Comparison of ENCODE assay signal across 24 cellular contexts in genomic region chr12:91805031-91805430, GRCh38.
DNase-seq lines count a peak whose midpoint lies in the region; ATAC-seq lines count a peak whose summit lies in the region.
"Had no signal": no experiment of that assay in that cellular context is flagged by ENCODE, and none has a peak within 500 bp of the region (broad histone marks: within the 10 kb centered on the region; RNA-seq: fewer than 3 reads in every experiment).

No MANE protein-coding gene starts in this region.

- ATAC-seq in sciatic nerve: peak; percentile 24
- ATAC-seq: A549, GM12878 had no signal

- peaks cover 10% of the 10 kb centered on the region for H3K4me1 Mint-ChIP-seq in activated T-helper 1 cell treated with anti-CD3 and anti-CD28 coated beads, Interleukin-12 subunit alpha, Interleukin-12 subunit beta, Interleukin-2, Interleukin-4 antibody, amounts not matched to agents 30 ng/mL and 10 ng/mL and 1 ng/mL, durations not matched to agents 14 hours and 24 hours and 36 hours (ENCODE audit: low read depth)
- H3K4me1 Mint-ChIP-seq: CD14-positive monocyte had no signal

- no peak overlapping the region for H3K4me3 Mint-ChIP-seq in activated T-helper 1 cell treated with anti-CD3 and anti-CD28 coated beads, Interleukin-12 subunit alpha, Interleukin-12 subunit beta, Interleukin-2, Interleukin-4 antibody, amounts not matched to agents 30 ng/mL and 10 ng/mL and 1 ng/mL, durations not matched to agents 14 hours and 24 hours and 36 hours
- H3K4me3 Mint-ChIP-seq: CD14-positive monocyte; CD4-positive, alpha-beta T cell; CD8-positive, alpha-beta memory T cell had no signal

- no peaks in the 10 kb centered on the region; the same call in 1 of the 2 replicates for H3K4me1 ChIP-seq in HUES6 (ENCODE audit: control insufficient read depth, insufficient read depth, low read length)
- H3K4me1 ChIP-seq: A549; BE2C; BLaER1 treated with 17β-estradiol and CSF1 and Interleukin-3, amounts not matched to agents 10 nM and 100 nM had no signal

- no peaks in the 10 kb centered on the region for H3K36me3 ChIP-seq in HUES6 (ENCODE audit: control insufficient read depth, insufficient read depth, low read length)
- H3K36me3 ChIP-seq: BE2C; BLaER1 treated with 17β-estradiol and CSF1 and Interleukin-3, amounts not matched to agents 10 nM and 100 nM had no signal

- DNase-seq in astrocyte of the hippocampus (ENCODE audit: low read depth, low spot score) (peak; percentile 13), islet precursor cell (peak; percentile 92), sciatic nerve (ENCODE audit: low spot score) (no peak), NCI-H1092 treated with DMSO at 0.1 percent for 48 hours (lab: John Stamatoyannopoulos, UW) (no peak), putamen (ENCODE audit: low spot score) (no peak), superior temporal gyrus (ENCODE audit: extremely low spot score) (no peak)
- no peak for DNase-seq in activated T-helper 1 cell treated with anti-CD3 and anti-CD28 coated beads, Interleukin-12 subunit alpha, Interleukin-12 subunit beta, Interleukin-2, Interleukin-4 antibody, amounts not matched to agents 30 ng/mL and 10 ng/mL and 1 ng/mL, durations not matched to agents 14 hours and 24 hours and 36 hours (ENCODE audit: low spot score)
- DNase-seq: 8988T; ACHN; AML-193; BE2C; CD4-positive, alpha-beta T cell; CD8-positive, alpha-beta memory T cell; DMS 273 treated with DMSO at 0.1 percent for 48 hours; DMS79; GDM1; GM23248; H7; HCEC 1CT had no signal

- H3K27ac ChIP-seq in HUES6 (ENCODE audit: low read depth, low read length): no peak overlapping the region
- H3K27ac ChIP-seq: A549; BLaER1 treated with 17β-estradiol and CSF1 and Interleukin-3, amounts not matched to agents 10 nM and 100 nM; GM23248 had no signal

- H3K9me3 ChIP-seq in HUES6 (ENCODE audit: control insufficient read depth, insufficient read depth, low read depth, low read length): peaks cover 15% of the 10 kb centered on the region; the same call in 1 of the 2 replicates
- H3K9me3 ChIP-seq: A549, BE2C had no signal

- peaks cover 35% of the 10 kb centered on the region for H3K9me3 Mint-ChIP-seq in activated T-helper 1 cell treated with anti-CD3 and anti-CD28 coated beads, Interleukin-12 subunit alpha, Interleukin-12 subunit beta, Interleukin-2, Interleukin-4 antibody, amounts not matched to agents 30 ng/mL and 10 ng/mL and 1 ng/mL, durations not matched to agents 14 hours and 24 hours and 36 hours

- no peaks in the 10 kb centered on the region for H3K27me3 ChIP-seq in HUES6 (ENCODE audit: control insufficient read depth, insufficient read depth, low read length)
- H3K27me3 ChIP-seq: BE2C; BLaER1 treated with 17β-estradiol and CSF1 and Interleukin-3, amounts not matched to agents 10 nM and 100 nM had no signal

- intact Hi-C loops in sciatic nerve (cut with DNase I): no loop called here
- intact Hi-C loops in activated T-helper 1 cell treated with anti-CD3 and anti-CD28 coated beads, Interleukin-12 subunit alpha, Interleukin-12 subunit beta, Interleukin-2, Interleukin-4 antibody, amounts not matched to agents 30 ng/mL and 10 ng/mL and 1 ng/mL, durations not matched to agents 14 hours and 24 hours and 36 hours (cut with micrococcal nuclease): no loop called here

- peaks cover 12% of the 10 kb centered on the region for H3K36me3 Mint-ChIP-seq in activated T-helper 1 cell treated with anti-CD3 and anti-CD28 coated beads, Interleukin-12 subunit alpha, Interleukin-12 subunit beta, Interleukin-2, Interleukin-4 antibody, amounts not matched to agents 30 ng/mL and 10 ng/mL and 1 ng/mL, durations not matched to agents 14 hours and 24 hours and 36 hours (ENCODE audit: low read depth)
- H3K36me3 Mint-ChIP-seq: CD14-positive monocyte had no signal

- peak overlapping the region; percentile 4 for H3K9ac ChIP-seq in HUES6 (ENCODE audit: low read length)
- H3K9ac ChIP-seq: BLaER1 treated with 17β-estradiol and CSF1 and Interleukin-3, amounts not matched to agents 10 nM and 100 nM; GM23248 had no signal

- no peaks in the 10 kb centered on the region for H3K27me3 Mint-ChIP-seq in activated T-helper 1 cell treated with anti-CD3 and anti-CD28 coated beads, Interleukin-12 subunit alpha, Interleukin-12 subunit beta, Interleukin-2, Interleukin-4 antibody, amounts not matched to agents 30 ng/mL and 10 ng/mL and 1 ng/mL, durations not matched to agents 14 hours and 24 hours and 36 hours (ENCODE audit: insufficient read depth)
- H3K27me3 Mint-ChIP-seq: CD4-positive, alpha-beta T cell had no signal

- H3K4me3 ChIP-seq in HUES6 (ENCODE audit: low read depth, low read length): no peak overlapping the region
- H3K4me3 ChIP-seq: A549; BLaER1 treated with 17β-estradiol and CSF1 and Interleukin-3, amounts not matched to agents 10 nM and 100 nM; GM12878; GM23248 had no signal

- H3K27ac Mint-ChIP-seq in activated T-helper 1 cell treated with anti-CD3 and anti-CD28 coated beads, Interleukin-12 subunit alpha, Interleukin-12 subunit beta, Interleukin-2, Interleukin-4 antibody, amounts not matched to agents 30 ng/mL and 10 ng/mL and 1 ng/mL, durations not matched to agents 14 hours and 24 hours and 36 hours: no peak overlapping the region
- H3K27ac Mint-ChIP-seq: CD14-positive monocyte; CD4-positive, alpha-beta T cell had no signal

Comparison
In these comparisons a context has a peak if more than half of its experiments do, and no peak if none do; other contexts are left out.
1. DNase-seq: peak in astrocyte of the hippocampus (single experiment) and islet precursor cell (single experiment); none in sciatic nerve (single experiment), NCI-H1092 treated with DMSO at 0.1 percent for 48 hours (single experiment), putamen (single experiment), activated T-helper 1 cell treated with anti-CD3 and anti-CD28 coated beads, Interleukin-12 subunit alpha, Interleukin-12 subunit beta, Interleukin-2, Interleukin-4 antibody, amounts not matched to agents 30 ng/mL and 10 ng/mL and 1 ng/mL, durations not matched to agents 14 hours and 24 hours and 36 hours (single experiment) and superior temporal gyrus (single experiment).